Comparison of ENCODE assay signal across 9 cellular contexts in genomic region chr2:36770542-36771287, GRCh38.
A peak's percentile ranks its signal among the peaks of the same experiment; 100 is the strongest.
DNase-seq lines count a peak whose midpoint lies in the region; TF ChIP-seq lines count a peak whose summit lies in the region.
"Had no signal": no experiment of that assay in that cellular context is flagged by ENCODE, and none has a peak within 500 bp of the region (broad histone marks: within the 10 kb centered on the region; RNA-seq: fewer than 3 reads in every experiment).

No MANE protein-coding gene starts in this region.

- H3K27ac Mint-ChIP-seq in HFFc6, result no peak overlapping the region
- H3K27ac Mint-ChIP-seq in activated T-helper 1 cell treated with anti-CD3 and anti-CD28 coated beads, Interleukin-12 subunit alpha, Interleukin-12 subunit beta, Interleukin-2, Interleukin-4 antibody, amounts not matched to agents 30 ng/mL and 10 ng/mL and 1 ng/mL, durations not matched to agents 14 hours and 24 hours and 36 hours, result no peak overlapping the region

- intact Hi-C loops in activated T-helper 1 cell treated with anti-CD3 and anti-CD28 coated beads, Interleukin-12 subunit alpha, Interleukin-12 subunit beta, Interleukin-2, Interleukin-4 antibody, amounts not matched to agents 30 ng/mL and 10 ng/mL and 1 ng/mL, durations not matched to agents 14 hours and 24 hours and 36 hours (cut with micrococcal nuclease), result no loop called here

- no peak overlapping the region for H3K4me3 Mint-ChIP-seq in HFFc6
- H3K4me3 Mint-ChIP-seq in activated T-helper 1 cell treated with anti-CD3 and anti-CD28 coated beads, Interleukin-12 subunit alpha, Interleukin-12 subunit beta, Interleukin-2, Interleukin-4 antibody, amounts not matched to agents 30 ng/mL and 10 ng/mL and 1 ng/mL, durations not matched to agents 14 hours and 24 hours and 36 hours, result no peak overlapping the region
- H3K4me3 Mint-ChIP-seq: CD8-positive, alpha-beta memory T cell had no signal

- H3K4me1 Mint-ChIP-seq in HFFc6 (ENCODE audit: low read depth), result peaks cover 11% of the 10 kb centered on the region; the same call in 1 of the 2 replicates
- H3K4me1 Mint-ChIP-seq in activated T-helper 1 cell treated with anti-CD3 and anti-CD28 coated beads, Interleukin-12 subunit alpha, Interleukin-12 subunit beta, Interleukin-2, Interleukin-4 antibody, amounts not matched to agents 30 ng/mL and 10 ng/mL and 1 ng/mL, durations not matched to agents 14 hours and 24 hours and 36 hours (ENCODE audit: low read depth), result no peaks in the 10 kb centered on the region
- H3K4me1 Mint-ChIP-seq: CD8-positive, alpha-beta memory T cell had no signal

- H3K27me3 Mint-ChIP-seq in HFFc6 (ENCODE audit: insufficient read depth), result peaks cover 12% of the 10 kb centered on the region
- peaks cover 12% of the 10 kb centered on the region for H3K27me3 Mint-ChIP-seq in activated T-helper 1 cell treated with anti-CD3 and anti-CD28 coated beads, Interleukin-12 subunit alpha, Interleukin-12 subunit beta, Interleukin-2, Interleukin-4 antibody, amounts not matched to agents 30 ng/mL and 10 ng/mL and 1 ng/mL, durations not matched to agents 14 hours and 24 hours and 36 hours (ENCODE audit: insufficient read depth)

- H3K9me3 Mint-ChIP-seq in HFFc6, result no peaks in the 10 kb centered on the region
- H3K9me3 Mint-ChIP-seq in activated T-helper 1 cell treated with anti-CD3 and anti-CD28 coated beads, Interleukin-12 subunit alpha, Interleukin-12 subunit beta, Interleukin-2, Interleukin-4 antibody, amounts not matched to agents 30 ng/mL and 10 ng/mL and 1 ng/mL, durations not matched to agents 14 hours and 24 hours and 36 hours, result no peaks in the 10 kb centered on the region
- H3K9me3 Mint-ChIP-seq: CD8-positive, alpha-beta memory T cell had no signal

- TF ChIP-seq CTCF in HFFc6 (IDR thresholded peaks at IDR 0.05), result peak; percentile 92

- peaks cover 4% of the 10 kb centered on the region; the same call in 1 of the 2 replicates for H3K36me3 Mint-ChIP-seq in HFFc6 (ENCODE audit: low read depth)
- no peaks in the 10 kb centered on the region for H3K36me3 Mint-ChIP-seq in activated T-helper 1 cell treated with anti-CD3 and anti-CD28 coated beads, Interleukin-12 subunit alpha, Interleukin-12 subunit beta, Interleukin-2, Interleukin-4 antibody, amounts not matched to agents 30 ng/mL and 10 ng/mL and 1 ng/mL, durations not matched to agents 14 hours and 24 hours and 36 hours (ENCODE audit: low read depth)
- H3K36me3 Mint-ChIP-seq: CD8-positive, alpha-beta memory T cell had no signal

- DNase-seq in NCI-H2171 treated with DMSO at 0.1 percent for 48 hours (lab: John Stamatoyannopoulos, UW) (peak; percentile 3), NCI-H2171 (lab: John Stamatoyannopoulos, UW) (no peak), HFFc6 (peak; percentile 35), NOMO-1 treated with DMSO at 0.1 percent for 48 hours (lab: John Stamatoyannopoulos, UW; ENCODE audit: unreplicated experiment) (peak; percentile 43), iPS DF 19.7 (ENCODE audit: low read depth, low spot score) (peak; percentile 47), middle frontal gyrus (ENCODE audit: extremely low spot score, low spot score) (no peak)
- DNase-seq in activated T-helper 1 cell treated with anti-CD3 and anti-CD28 coated beads, Interleukin-12 subunit alpha, Interleukin-12 subunit beta, Interleukin-2, Interleukin-4 antibody, amounts not matched to agents 30 ng/mL and 10 ng/mL and 1 ng/mL, durations not matched to agents 14 hours and 24 hours and 36 hours (ENCODE audit: low spot score), result peak; percentile 9
- DNase-seq in stimulated activated CD8-positive, alpha-beta memory T cell treated with anti-CD3 and anti-CD28 coated beads, Interleukin-7, amount 100 ng/mL, for 24 hours (ENCODE audit: low read depth), result peak; percentile 8

Comparison
In these comparisons a context has a peak if more than half of its experiments do, and no peak if none do; other contexts are left out.
1. DNase-seq: peak in NCI-H2171 treated with DMSO at 0.1 percent for 48 hours (single experiment), HFFc6 (single experiment), NOMO-1 treated with DMSO at 0.1 percent for 48 hours (single experiment), activated T-helper 1 cell treated with anti-CD3 and anti-CD28 coated beads, Interleukin-12 subunit alpha, Interleukin-12 subunit beta, Interleukin-2, Interleukin-4 antibody, amounts not matched to agents 30 ng/mL and 10 ng/mL and 1 ng/mL, durations not matched to agents 14 hours and 24 hours and 36 hours (single experiment), iPS DF 19.7 (single experiment) and stimulated activated CD8-positive, alpha-beta memory T cell treated with anti-CD3 and anti-CD28 coated beads, Interleukin-7, amount 100 ng/mL, for 24 hours (single experiment); none in NCI-H2171 (single experiment) and middle frontal gyrus (single experiment).